Comparison of ENCODE assay signal across 1 cellular context in the genomic region with DNA sequence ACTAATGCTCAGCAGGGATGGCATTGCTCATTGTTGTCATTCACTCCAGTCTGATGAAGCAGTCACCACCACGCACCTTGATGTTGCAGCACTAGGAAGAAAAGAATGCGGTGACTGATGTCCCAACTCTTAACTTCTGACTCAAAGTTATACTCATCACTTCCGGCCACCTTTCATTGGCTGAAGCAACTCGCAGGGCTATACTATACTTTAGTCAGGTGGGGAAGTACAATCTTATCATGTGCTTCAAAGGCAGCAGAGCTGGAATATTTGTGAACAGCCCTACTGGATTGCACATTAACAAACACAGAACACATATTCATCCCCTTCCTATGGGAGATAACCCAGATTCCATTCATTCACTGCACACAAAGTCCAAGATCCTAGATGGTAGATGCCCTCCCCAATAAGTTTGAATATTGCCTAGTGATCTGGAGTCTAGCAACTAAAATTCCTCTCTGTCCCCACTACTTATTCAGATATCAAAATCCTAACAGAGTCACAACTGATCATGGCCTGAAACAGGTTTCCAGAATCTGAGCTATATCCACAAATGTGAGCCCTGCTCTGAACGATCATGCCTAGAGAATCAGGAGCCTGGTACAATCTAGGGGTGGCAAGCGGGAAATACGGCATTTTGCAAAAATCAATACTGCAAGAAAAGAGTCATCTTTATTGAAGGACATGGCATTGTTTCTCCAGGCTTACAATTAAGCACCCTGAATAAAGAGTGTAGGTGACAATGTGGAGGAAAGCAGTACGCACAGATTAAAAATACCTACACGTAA.
A peak's percentile ranks its signal among the peaks of the same experiment; 100 is the strongest.
TF ChIP-seq lines count a peak whose summit lies in the region.

No MANE protein-coding gene starts in this region.

TF ChIP-seq in HepG2, 621 proteins besides CTCF, POLR2A, EP300 and RAD21 (continued from another document and continues in another):
- TF ChIP-seq IKZF5 (CRISPR knock-in tag; IDR thresholded peaks at IDR 0.05) = peak; percentile 92
- TF ChIP-seq ZSCAN12 (CRISPR knock-in tag; IDR thresholded peaks at IDR 0.05) = no peak
- TF ChIP-seq SMAD9 (CRISPR knock-in tag; IDR thresholded peaks at IDR 0.05) = no peak
- TF ChIP-seq ZFP62 (CRISPR knock-in tag; IDR thresholded peaks at IDR 0.05) = no peak
- TF ChIP-seq ZNF225 (CRISPR knock-in tag; IDR thresholded peaks at IDR 0.05) = no peak
- TF ChIP-seq ZNF10 (CRISPR knock-in tag; IDR thresholded peaks at IDR 0.05; ENCODE audit: borderline replicate concordance, low read depth) = no peak
- TF ChIP-seq KMT2B (CRISPR knock-in tag; IDR thresholded peaks at IDR 0.05) = peak; percentile 42; the same call in 1 of the 2 replicates
- TF ChIP-seq PHF21A (CRISPR knock-in tag; IDR thresholded peaks at IDR 0.05) = peak; percentile 96
- TF ChIP-seq SRY (CRISPR knock-in tag; IDR thresholded peaks at IDR 0.05) = no peak
- no peak for TF ChIP-seq ARNT (IDR thresholded peaks at IDR 0.05)
- no peak for TF ChIP-seq POGK (CRISPR knock-in tag; conservative IDR thresholded peaks at IDR 0.05)
- TF ChIP-seq SMARCE1 (IDR thresholded peaks at IDR 0.05; ENCODE audit: borderline replicate concordance) = no peak
- TF ChIP-seq ZNF296 (CRISPR knock-in tag; conservative IDR thresholded peaks at IDR 0.05) = no peak
- no peak for TF ChIP-seq HIVEP1 (CRISPR knock-in tag; IDR thresholded peaks at IDR 0.05)
- peak; percentile 74; the same call in 1 of the 2 replicates for TF ChIP-seq ZSCAN9 (CRISPR knock-in tag; IDR thresholded peaks at IDR 0.05; ENCODE audit: borderline replicate concordance)
- TF ChIP-seq ZFP36 (IDR thresholded peaks at IDR 0.05; ENCODE audit: borderline replicate concordance, low read depth, low read length, partially characterized antibody) = no peak
- TF ChIP-seq HNRNPL (IDR thresholded peaks at IDR 0.05; ENCODE audit: low read depth, low read length) = no peak
- no peak for TF ChIP-seq MTERF4 (CRISPR knock-in tag; IDR thresholded peaks at IDR 0.05)
- TF ChIP-seq, protein P1, sequence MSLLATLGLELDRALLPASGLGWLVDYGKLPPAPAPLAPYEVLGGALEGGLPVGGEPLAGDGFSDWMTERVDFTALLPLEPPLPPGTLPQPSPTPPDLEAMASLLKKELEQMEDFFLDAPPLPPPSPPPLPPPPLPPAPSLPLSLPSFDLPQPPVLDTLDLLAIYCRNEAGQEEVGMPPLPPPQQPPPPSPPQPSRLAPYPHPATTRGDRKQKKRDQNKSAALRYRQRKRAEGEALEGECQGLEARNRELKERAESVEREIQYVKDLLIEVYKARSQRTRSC (CRISPR knock-in tag; IDR thresholded peaks at IDR 0.05; ENCODE audit: low read depth) = no peak
- TF ChIP-seq BHLHE40 (IDR thresholded peaks at IDR 0.05; ENCODE audit: low read length) = peak; percentile 88
- TF ChIP-seq ZNF343 (CRISPR knock-in tag; IDR thresholded peaks at IDR 0.05) = no peak
- peak; percentile 91 for TF ChIP-seq ARNTL (CRISPR knock-in tag; IDR thresholded peaks at IDR 0.05)
- no peak for TF ChIP-seq SP1 (IDR thresholded peaks at IDR 0.05)
- no peak; the same call in 1 of the 2 replicates for TF ChIP-seq SP1 (CRISPR knock-in tag; IDR thresholded peaks at IDR 0.05)
- peak; percentile 31 for TF ChIP-seq ZEB1 (IDR thresholded peaks at IDR 0.05; ENCODE audit: insufficient replicate concordance, low read depth)
- no peak for TF ChIP-seq ZFP82 (CRISPR knock-in tag; IDR thresholded peaks at IDR 0.05; ENCODE audit: borderline replicate concordance)
- no peak for TF ChIP-seq XRCC5 (optimal IDR thresholded peaks at IDR 0.05; ENCODE audit: low read length)
- peak; percentile 87 for TF ChIP-seq JUN (CRISPR knock-in tag; IDR thresholded peaks at IDR 0.05)
- TF ChIP-seq PCBP2 (optimal IDR thresholded peaks at IDR 0.05; ENCODE audit: low read depth, low read length, poor library complexity, severe bottlenecking) = no peak
- no peak for TF ChIP-seq ZNF546 (CRISPR knock-in tag; conservative IDR thresholded peaks at IDR 0.05)
- no peak for TF ChIP-seq ZNF674 (CRISPR knock-in tag; IDR thresholded peaks at IDR 0.05; ENCODE audit: low read depth)
- TF ChIP-seq, protein P2, sequence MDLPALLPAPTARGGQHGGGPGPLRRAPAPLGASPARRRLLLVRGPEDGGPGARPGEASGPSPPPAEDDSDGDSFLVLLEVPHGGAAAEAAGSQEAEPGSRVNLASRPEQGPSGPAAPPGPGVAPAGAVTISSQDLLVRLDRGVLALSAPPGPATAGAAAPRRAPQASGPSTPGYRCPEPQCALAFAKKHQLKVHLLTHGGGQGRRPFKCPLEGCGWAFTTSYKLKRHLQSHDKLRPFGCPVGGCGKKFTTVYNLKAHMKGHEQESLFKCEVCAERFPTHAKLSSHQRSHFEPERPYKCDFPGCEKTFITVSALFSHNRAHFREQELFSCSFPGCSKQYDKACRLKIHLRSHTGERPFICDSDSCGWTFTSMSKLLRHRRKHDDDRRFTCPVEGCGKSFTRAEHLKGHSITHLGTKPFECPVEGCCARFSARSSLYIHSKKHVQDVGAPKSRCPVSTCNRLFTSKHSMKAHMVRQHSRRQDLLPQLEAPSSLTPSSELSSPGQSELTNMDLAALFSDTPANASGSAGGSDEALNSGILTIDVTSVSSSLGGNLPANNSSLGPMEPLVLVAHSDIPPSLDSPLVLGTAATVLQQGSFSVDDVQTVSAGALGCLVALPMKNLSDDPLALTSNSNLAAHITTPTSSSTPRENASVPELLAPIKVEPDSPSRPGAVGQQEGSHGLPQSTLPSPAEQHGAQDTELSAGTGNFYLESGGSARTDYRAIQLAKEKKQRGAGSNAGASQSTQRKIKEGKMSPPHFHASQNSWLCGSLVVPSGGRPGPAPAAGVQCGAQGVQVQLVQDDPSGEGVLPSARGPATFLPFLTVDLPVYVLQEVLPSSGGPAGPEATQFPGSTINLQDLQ (CRISPR knock-in tag; IDR thresholded peaks at IDR 0.05) = no peak
- TF ChIP-seq MTA3 (CRISPR knock-in tag; IDR thresholded peaks at IDR 0.05) = no peak
- TF ChIP-seq ZNF432 (CRISPR knock-in tag; IDR thresholded peaks at IDR 0.05; ENCODE audit: borderline replicate concordance) = no peak
- no peak for TF ChIP-seq PBX2 (CRISPR knock-in tag; IDR thresholded peaks at IDR 0.05)
- peak; percentile 74 for TF ChIP-seq MLX (CRISPR knock-in tag; IDR thresholded peaks at IDR 0.05)
- TF ChIP-seq RFX1 (IDR thresholded peaks at IDR 0.05) = no peak
- TF ChIP-seq RFX5 (IDR thresholded peaks at IDR 0.05; ENCODE audit: low read depth, low read length) = peak; percentile 50; the same call in 1 of the 2 replicates
- TF ChIP-seq ZNF136 (CRISPR knock-in tag; IDR thresholded peaks at IDR 0.05; ENCODE audit: low read depth) = no peak
- TF ChIP-seq ZNF512 (CRISPR knock-in tag; IDR thresholded peaks at IDR 0.05) = no peak
- TF ChIP-seq, protein P3, sequence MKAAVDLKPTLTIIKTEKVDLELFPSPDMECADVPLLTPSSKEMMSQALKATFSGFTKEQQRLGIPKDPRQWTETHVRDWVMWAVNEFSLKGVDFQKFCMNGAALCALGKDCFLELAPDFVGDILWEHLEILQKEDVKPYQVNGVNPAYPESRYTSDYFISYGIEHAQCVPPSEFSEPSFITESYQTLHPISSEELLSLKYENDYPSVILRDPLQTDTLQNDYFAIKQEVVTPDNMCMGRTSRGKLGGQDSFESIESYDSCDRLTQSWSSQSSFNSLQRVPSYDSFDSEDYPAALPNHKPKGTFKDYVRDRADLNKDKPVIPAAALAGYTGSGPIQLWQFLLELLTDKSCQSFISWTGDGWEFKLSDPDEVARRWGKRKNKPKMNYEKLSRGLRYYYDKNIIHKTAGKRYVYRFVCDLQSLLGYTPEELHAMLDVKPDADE (CRISPR knock-in tag; IDR thresholded peaks at IDR 0.05) = no peak
- TF ChIP-seq MXD1 (CRISPR knock-in tag; IDR thresholded peaks at IDR 0.05) = no peak
- no peak for TF ChIP-seq RFXAP (CRISPR knock-in tag; IDR thresholded peaks at IDR 0.05; ENCODE audit: borderline replicate concordance)
- no peak for TF ChIP-seq AKAP8 (CRISPR knock-in tag; IDR thresholded peaks at IDR 0.05)
- TF ChIP-seq ZNF75D (CRISPR knock-in tag; IDR thresholded peaks at IDR 0.05; ENCODE audit: borderline replicate concordance) = no peak
- TF ChIP-seq NCOA1 (CRISPR knock-in tag; IDR thresholded peaks at IDR 0.05) = 0 out of 2 replicates have a peak, but pooled peaks have one; percentile 43
- 0 out of 2 replicates have a peak, but pooled peaks have one; percentile 7 for TF ChIP-seq ZBTB33 (CRISPR knock-in tag; IDR thresholded peaks at IDR 0.05)
- peak; percentile 23; the same call in 1 of the 2 replicates for TF ChIP-seq GABPA (IDR thresholded peaks at IDR 0.05; ENCODE audit: low read depth, low read length)
- TF ChIP-seq GABPA (CRISPR knock-in tag; IDR thresholded peaks at IDR 0.05; ENCODE audit: low read depth) = peak; percentile 91
